Comparison of ENCODE assay signal across 16 cellular contexts in the genomic region with DNA sequence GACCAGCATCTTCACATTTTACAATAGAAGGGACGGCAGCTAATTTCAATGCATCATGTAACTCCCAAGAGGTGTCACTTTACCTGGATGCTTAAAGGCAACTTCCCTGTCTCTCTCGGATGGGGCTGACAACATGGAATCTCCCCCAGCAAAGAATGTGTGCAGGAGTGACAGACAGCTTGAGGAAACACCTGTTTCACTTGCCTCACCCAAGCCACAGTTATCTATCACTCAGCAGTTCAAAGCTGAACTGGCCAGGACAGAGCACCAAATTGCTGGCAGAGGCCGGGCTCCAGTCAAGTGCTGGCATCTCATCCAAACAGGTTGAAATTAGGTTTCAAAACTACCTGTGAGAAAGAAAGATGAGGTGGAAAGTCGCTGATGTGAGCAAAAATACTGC.
"Had no signal": no experiment of that assay in that cellular context is flagged by ENCODE, and none has a peak within 500 bp of the region (broad histone marks: within the 10 kb centered on the region; RNA-seq: fewer than 3 reads in every experiment).

No MANE protein-coding gene starts in this region.

- ATAC-seq: activated T-cell treated with anti-CD3 and anti-CD28 coated beads, Interleukin-2, amount 50 U/mL, for 72 hours; gastroesophageal sphincter; heart right ventricle; left lung; naive thymus-derived CD4-positive, alpha-beta T cell; stimulated activated naive B cell treated with anti-CD40 and anti-IgM and Interleukin-4, amounts not matched to agents 10 μg/mL and 1 μg/mL and 100 μg/mL, for 72 hours had no signal

- H3K4me1 ChIP-seq: gastroesophageal sphincter, heart right ventricle, left lung, parathyroid adenoma, thyroid gland had no signal

- H3K9me3 Mint-ChIP-seq: activated CD4-positive, alpha-beta T cell treated with anti-CD3 and anti-CD28 coated beads, Interleukin-2, amount 10 ng/mL, durations not matched to agents 7 days and 5 days; activated T-cell treated with anti-CD3 and anti-CD28 coated beads, Interleukin-2, amount 50 U/mL, for 72 hours had no signal

- H3K4me3 Mint-ChIP-seq: activated CD4-positive, alpha-beta T cell treated with anti-CD3 and anti-CD28 coated beads, Interleukin-2, amount 10 ng/mL, durations not matched to agents 7 days and 5 days; activated naive CD8-positive, alpha-beta T cell; activated T-cell treated with anti-CD3 and anti-CD28 coated beads, Interleukin-2, amount 50 U/mL, for 72 hours; naive thymus-derived CD4-positive, alpha-beta T cell; stimulated activated naive B cell treated with anti-CD40 and anti-IgM and Interleukin-4, amounts not matched to agents 10 μg/mL and 1 μg/mL and 100 μg/mL, for 72 hours had no signal

- H3K27me3 Mint-ChIP-seq: activated CD4-positive, alpha-beta T cell treated with anti-CD3 and anti-CD28 coated beads, Interleukin-2, amount 10 ng/mL, durations not matched to agents 7 days and 5 days had no signal

- H3K27ac ChIP-seq: gastroesophageal sphincter, heart right ventricle, left lung, parathyroid adenoma, thyroid gland had no signal

- H3K36me3 Mint-ChIP-seq: activated naive CD8-positive, alpha-beta T cell; naive thymus-derived CD4-positive, alpha-beta T cell; stimulated activated naive B cell treated with anti-CD40 and anti-IgM and Interleukin-4, amounts not matched to agents 10 μg/mL and 1 μg/mL and 100 μg/mL, for 72 hours had no signal

- H3K9ac ChIP-seq: parathyroid adenoma had no signal

- H2AFZ ChIP-seq: parathyroid adenoma had no signal

- H3K4me1 Mint-ChIP-seq: activated CD4-positive, alpha-beta T cell treated with anti-CD3 and anti-CD28 coated beads, Interleukin-2, amount 10 ng/mL, durations not matched to agents 7 days and 5 days; naive thymus-derived CD4-positive, alpha-beta T cell; stimulated activated naive B cell treated with anti-CD40 and anti-IgM and Interleukin-4, amounts not matched to agents 10 μg/mL and 1 μg/mL and 100 μg/mL, for 72 hours had no signal

- H3K36me3 ChIP-seq: gastroesophageal sphincter, heart right ventricle, left lung, thyroid gland had no signal

- H3K4me3 ChIP-seq: gastroesophageal sphincter, heart right ventricle, left lung, thyroid gland had no signal

- H3K9me3 ChIP-seq: gastroesophageal sphincter, left lung, thyroid gland had no signal

- H3K27me3 ChIP-seq: gastroesophageal sphincter, left lung, thyroid gland had no signal

- DNase-seq: activated CD4-positive, alpha-beta T cell treated with anti-CD3 and anti-CD28 coated beads, Interleukin-2, amount 10 ng/mL, durations not matched to agents 7 days and 5 days; activated CD8-positive, alpha-beta memory T cell treated with anti-CD3 and anti-CD28 coated beads, Interleukin-2, amount 50 U/mL, for 48 hours; activated gamma-delta T cell treated with Interleukin-2 at 50 U/mL for 16 hours; activated T-cell treated with anti-CD3 and anti-CD28 coated beads, Interleukin-2, amount 50 U/mL, for 72 hours; amniotic stem cell; caudate nucleus; heart right ventricle; left lung; mammary epithelial cell; naive thymus-derived CD4-positive, alpha-beta T cell; stimulated activated CD4-positive, alpha-beta T cell treated with anti-CD3 and anti-CD28 coated beads, Interleukin-4, amount 100 ng/mL, for 1 hour; stimulated activated naive B cell treated with anti-CD40 and anti-IgM and Interleukin-4, amounts not matched to agents 10 μg/mL and 1 μg/mL and 100 μg/mL, for 72 hours; thyroid gland had no signal

- H3K27ac Mint-ChIP-seq: activated CD4-positive, alpha-beta T cell treated with anti-CD3 and anti-CD28 coated beads, Interleukin-2, amount 10 ng/mL, durations not matched to agents 7 days and 5 days; activated naive CD8-positive, alpha-beta T cell; activated T-cell treated with anti-CD3 and anti-CD28 coated beads, Interleukin-2, amount 50 U/mL, for 72 hours; naive thymus-derived CD4-positive, alpha-beta T cell; stimulated activated naive B cell treated with anti-CD40 and anti-IgM and Interleukin-4, amounts not matched to agents 10 μg/mL and 1 μg/mL and 100 μg/mL, for 72 hours had no signal

- H3K79me2 ChIP-seq: parathyroid adenoma had no signal
